Comparison of ENCODE assay signal across 8 cellular contexts in genomic region chr6:30102701-30103629, GRCh38. TPM values are rescaled to one million over a fixed set of nuclear protein-coding genes. Genes with fewer than 3 reads are reported as not detected.
DNase-seq lines count a peak whose midpoint lies in the region; ATAC-seq lines count a peak whose summit lies in the region.

No MANE protein-coding gene starts in this region.

- peaks cover 42% of the 10 kb centered on the region for H3K4me1 Mint-ChIP-seq in activated CD4-positive, alpha-beta memory T cell treated with anti-CD3 and anti-CD28 coated beads for 36 hours (ENCODE audit: low read depth)

- intact Hi-C loops in activated CD4-positive, alpha-beta memory T cell treated with anti-CD3 and anti-CD28 coated beads for 36 hours (cut with micrococcal nuclease): loop anchor here (1.0 to 2.0 kb wide), 3 partner anchors 28 to 67 kb away; partner anchors contain the start of gene PPP1R11

- H3K36me3 Mint-ChIP-seq in activated CD4-positive, alpha-beta memory T cell treated with anti-CD3 and anti-CD28 coated beads for 36 hours: no peaks in the 10 kb centered on the region

- no peak overlapping the region for H3K27ac Mint-ChIP-seq in activated CD4-positive, alpha-beta memory T cell treated with anti-CD3 and anti-CD28 coated beads for 36 hours

- H3K4me3 Mint-ChIP-seq in activated CD4-positive, alpha-beta memory T cell treated with anti-CD3 and anti-CD28 coated beads for 36 hours: peak overlapping the region; percentile 73

- peaks cover 40% of the 10 kb centered on the region for H3K27me3 Mint-ChIP-seq in activated CD4-positive, alpha-beta memory T cell treated with anti-CD3 and anti-CD28 coated beads for 36 hours

- POLR2A ChIA-PET in activated CD4-positive, alpha-beta memory T cell treated with anti-CD3 and anti-CD28 coated beads for 36 hours (lab: Charles Lee): interaction anchor here (1.0 to 1.9 kb wide), 4 partner anchors 28 to 65 kb away, joined by 3 to 5 read pairs (median 3); partner anchors contain the start of gene RNF39

- DNase-seq in NCI-H510A treated with DMSO at 0.1 percent for 48 hours (lab: John Stamatoyannopoulos, UW) (peak; percentile 23), NCI-H510A (lab: John Stamatoyannopoulos, UW) (no peak), NCI-H82 (lab: John Stamatoyannopoulos, UW) (peak; percentile 93), medulla oblongata (ENCODE audit: extremely low spot score) (peak; percentile 96)
- peak; percentile 91 for DNase-seq in activated CD4-positive, alpha-beta memory T cell treated with anti-CD3 and anti-CD28 coated beads for 36 hours
- peak; percentile 75 for DNase-seq in effector CD4-positive, alpha-beta T cell
- DNase-seq in stimulated activated CD4-positive, alpha-beta T cell treated with anti-CD3 and anti-CD28 coated beads, TNF-alpha, amount 100 ng/mL, for 1 hour (ENCODE audit: low read depth in 3 of 3, low spot score in 1 of 3): peak; percentile 57 to 68 (median 62)

- peak; percentile 48 for ATAC-seq in HG03520 (IDR thresholded peaks at IDR 0.05; ENCODE audit: unreplicated experiment)

- CTCF ChIA-PET in activated CD4-positive, alpha-beta memory T cell treated with anti-CD3 and anti-CD28 coated beads for 36 hours (lab: Charles Lee): interaction anchor here (0.5 to 12.8 kb wide), 39 partner anchors 9 to 361 kb away, joined by 3 to 491 read pairs (median 4); partner anchors contain the start of genes POLR1H, PPP1R11, TRIM26 and TRIM31

- no peaks in the 10 kb centered on the region for H3K9me3 Mint-ChIP-seq in activated CD4-positive, alpha-beta memory T cell treated with anti-CD3 and anti-CD28 coated beads for 36 hours

RNA-seq across cellular contexts. Expression of gene TRIM31, which starts 9.9 kb away (rescaled TPM):
- not detected for total RNA-seq in activated CD4-positive, alpha-beta memory T cell treated with anti-CD3 and anti-CD28 coated beads for 36 hours

RNA-seq across cellular contexts. Expression of gene RNF39, which starts 27.4 kb away (rescaled TPM):
- not detected for total RNA-seq in activated CD4-positive, alpha-beta memory T cell treated with anti-CD3 and anti-CD28 coated beads for 36 hours

RNA-seq across cellular contexts. Expression of gene TRIM40, which starts 33.0 kb away (rescaled TPM):
- not detected for total RNA-seq in activated CD4-positive, alpha-beta memory T cell treated with anti-CD3 and anti-CD28 coated beads for 36 hours

RNA-seq across cellular contexts. Expression of gene PPP1R11, which starts 36.0 kb away (rescaled TPM):
- 10 to 100 TPM; 51.3 to 55.0 TPM for total RNA-seq in activated CD4-positive, alpha-beta memory T cell treated with anti-CD3 and anti-CD28 coated beads for 36 hours

RNA-seq across cellular contexts. Expression of gene POLR1H, which starts 41.9 kb away (rescaled TPM):
- total RNA-seq in activated CD4-positive, alpha-beta memory T cell treated with anti-CD3 and anti-CD28 coated beads for 36 hours: 10 to 100 TPM; 69.4 to 73.2 TPM
